Comparison of ENCODE assay signal across 8 cellular contexts in the genomic region with DNA sequence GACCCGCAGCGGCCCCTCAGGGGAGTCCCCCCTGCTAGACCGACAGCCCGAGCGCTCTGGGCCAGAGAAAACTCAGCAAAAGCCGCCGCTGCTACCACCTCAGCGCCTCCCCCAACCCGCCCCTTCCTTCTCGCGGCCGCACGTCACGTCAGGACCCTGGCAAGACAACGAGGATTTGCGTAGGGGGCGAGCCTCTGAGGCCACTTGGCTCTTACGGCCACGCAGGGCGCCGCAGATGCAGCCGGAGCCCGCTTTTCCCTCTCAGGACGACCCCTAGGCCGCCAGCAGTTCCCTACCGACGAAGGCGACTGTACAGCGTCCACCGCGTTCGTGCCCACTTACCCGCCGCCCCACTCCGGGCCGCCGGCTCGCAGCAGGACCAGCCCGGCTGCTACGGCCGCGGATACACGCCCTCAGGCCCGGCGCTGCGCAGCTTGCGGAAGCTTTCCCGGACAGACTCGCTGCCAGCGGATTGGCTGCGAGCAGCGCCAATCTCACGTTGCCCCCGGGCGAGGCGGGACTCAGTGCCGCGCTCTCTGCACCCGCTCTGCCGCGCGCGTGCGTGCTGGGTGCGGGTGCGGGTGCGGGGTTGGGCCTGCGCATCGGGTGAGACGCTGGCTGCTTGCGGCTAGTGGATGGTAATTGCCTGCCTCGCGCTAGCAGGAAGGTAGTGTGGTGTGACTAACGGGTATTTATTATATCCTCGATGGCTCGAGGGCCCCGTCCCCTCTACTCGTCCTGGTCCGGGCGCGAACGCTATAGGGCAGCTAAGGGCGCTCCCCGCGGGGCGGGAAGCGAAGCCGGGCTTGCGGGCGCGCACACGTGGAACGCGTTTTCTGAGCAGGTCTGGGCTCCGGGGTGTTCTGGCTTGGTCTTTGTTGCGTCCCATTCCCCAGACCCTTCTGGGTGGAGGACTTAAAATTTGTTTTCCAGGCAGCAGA.
DNase-seq lines count a peak whose midpoint lies in the region; ATAC-seq lines count a peak whose summit lies in the region.

A gene with protein sequence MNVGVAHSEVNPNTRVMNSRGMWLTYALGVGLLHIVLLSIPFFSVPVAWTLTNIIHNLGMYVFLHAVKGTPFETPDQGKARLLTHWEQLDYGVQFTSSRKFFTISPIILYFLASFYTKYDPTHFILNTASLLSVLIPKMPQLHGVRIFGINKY (minus strand): TSS at position 413 of the 941 bp plus-strand sequence. CDS start 1,744 bp downstream, outside the sequence.
A gene (plus strand): TSS at position 524 of the 941 bp plus-strand sequence. CDS start 7,360 bp downstream, outside the sequence.

- peak within 1 kb of the TSS; percentile 67 to 86 (median 80) for H3K4me3 ChIP-seq in BLaER1 treated with 17β-estradiol and CSF1 and Interleukin-3, amounts not matched to agents 10 nM and 100 nM

- DNase-seq in NCI-H526 (lab: John Stamatoyannopoulos, UW) = peak; percentile 90 to 97
- DNase-seq in activated CD4-positive, alpha-beta T cell treated with anti-CD3 and anti-CD28 coated beads for 48 hours = peak; percentile 95
- peak; percentile 97 for DNase-seq in kidney tubule cell (ENCODE audit: low spot score)
- peak; percentile 77 to 84 for DNase-seq in stimulated activated CD4-positive, alpha-beta T cell treated with anti-CD3 and anti-CD28 coated beads, Interleukin-1b, Interleukin-23, amount 100 ng/mL, for 1 hour (ENCODE audit: low read depth in 2 of 2)

- H3K27me3 ChIP-seq in BLaER1 treated with 17β-estradiol and CSF1 and Interleukin-3, amounts not matched to agents 10 nM and 100 nM = no peaks in the 10 kb centered on the region

- peak within 1 kb of the TSS; percentile 89 to 96 (median 92) for H3K9ac ChIP-seq in BLaER1 treated with 17β-estradiol and CSF1 and Interleukin-3, amounts not matched to agents 10 nM and 100 nM

- peaks cover 20 to 42% (median 27%) of the 10 kb centered on the region in 10 experiments for H3K4me1 ChIP-seq in BLaER1 treated with 17β-estradiol and CSF1 and Interleukin-3, amounts not matched to agents 10 nM and 100 nM

- peaks cover 27 to 70% (median 54%) of the 10 kb centered on the region in 11 experiments for H3K36me3 ChIP-seq in BLaER1 treated with 17β-estradiol and CSF1 and Interleukin-3, amounts not matched to agents 10 nM and 100 nM

- peak within 1 kb of the TSS; percentile 84 to 96 (median 86) for H3K4me2 ChIP-seq in BLaER1 treated with 17β-estradiol and CSF1 and Interleukin-3, amounts not matched to agents 10 nM and 100 nM

- no peaks in the 10 kb centered on the region for H3K9me3 ChIP-seq in BLaER1 treated with 17β-estradiol and CSF1 and Interleukin-3, amounts not matched to agents 10 nM and 100 nM (replicated peaks in 1 of 11)

- H3K27ac ChIP-seq in BLaER1 treated with 17β-estradiol and CSF1 and Interleukin-3, amounts not matched to agents 10 nM and 100 nM = peak within 1 kb of the TSS; percentile 87 to 96 (median 91)
- peak within 1 kb of the TSS; percentile 62 for H3K27ac ChIP-seq in cingulate gyrus (ENCODE audit: low read depth, low read length)

- ATAC-seq in GM19328 (IDR thresholded peaks at IDR 0.05; ENCODE audit: unreplicated experiment) = peak; percentile 92
- peak; percentile 94 for ATAC-seq in HG03469 (IDR thresholded peaks at IDR 0.05; ENCODE audit: unreplicated experiment)

- peaks cover 0 to 30% (median under 1%) of the 10 kb centered on the region in 11 experiments; a peak in 8 of 22 replicates for H4K20me1 ChIP-seq in BLaER1 treated with 17β-estradiol and CSF1 and Interleukin-3, amounts not matched to agents 10 nM and 100 nM

Comparison
In these comparisons a context has a peak if more than half of its experiments do, and no peak if none do; other contexts are left out.
1. Peak in every context shown above with its lines: DNase-seq, ATAC-seq, H3K4me3 ChIP-seq and H3K27ac ChIP-seq.